In the genomic region with DNA sequence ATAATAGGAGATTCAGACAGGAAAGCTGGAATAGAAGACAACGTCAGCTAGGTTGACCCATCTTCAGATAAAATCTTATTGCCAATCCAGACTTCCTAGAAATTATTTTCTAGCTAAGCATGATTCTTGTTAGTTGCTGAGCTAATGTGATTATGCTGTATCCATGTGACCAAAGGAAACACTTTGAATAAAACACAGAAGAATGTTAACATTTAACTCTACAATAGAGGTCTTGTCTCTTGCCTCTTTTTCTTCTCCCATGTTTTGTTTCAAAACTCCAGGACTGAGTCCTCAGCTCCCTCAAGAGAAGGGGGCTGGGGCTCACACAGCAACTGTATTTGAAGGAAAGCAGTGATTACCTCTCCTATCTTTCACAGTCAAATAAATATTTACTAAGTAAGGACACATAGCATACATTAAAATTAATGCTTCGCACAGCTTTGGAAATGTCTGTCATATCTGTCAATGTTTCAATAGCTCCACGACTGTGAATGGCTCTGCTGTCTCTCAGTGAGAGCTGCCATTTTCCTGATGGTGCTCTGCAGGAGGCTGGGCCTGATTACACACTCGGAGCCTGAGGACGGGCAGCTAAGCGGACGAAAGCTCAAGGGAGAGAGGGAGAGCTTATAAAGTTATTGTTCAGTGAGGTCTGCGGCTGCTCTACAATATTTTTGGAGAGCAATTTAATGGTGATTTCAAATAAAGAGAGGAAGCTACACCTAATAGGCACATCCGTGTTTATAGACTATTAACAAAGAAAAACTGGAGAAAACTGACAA, we compare ENCODE assay signal across 22 cellular contexts.
A peak's percentile ranks its signal among the peaks of the same experiment; 100 is the strongest.
DNase-seq lines count a peak whose midpoint lies in the region; ATAC-seq and TF ChIP-seq lines count a peak whose summit lies in the region.
"Had no signal": no experiment of that assay in that cellular context is flagged by ENCODE, and none has a peak within 500 bp of the region (broad histone marks: within the 10 kb centered on the region; RNA-seq: fewer than 3 reads in every experiment).

No MANE protein-coding gene starts in this region.

- H3K4me1 ChIP-seq in esophagus muscularis mucosa (peaks cover 10 to 30% (median 20%) of the 10 kb centered on the region in 4 donors), neuron (ENCODE audit: insufficient read depth, low read length) (peaks cover 13% of the 10 kb centered on the region), smooth muscle cell (ENCODE audit: low read depth) (peaks cover 14% of the 10 kb centered on the region)
- H3K4me1 ChIP-seq: BLaER1 treated with 17β-estradiol and CSF1 and Interleukin-3, amounts not matched to agents 10 nM and 100 nM had no signal

- TF ChIP-seq POLR2A in esophagus muscularis mucosa (IDR thresholded peaks at IDR 0.05; ENCODE audit: low read depth), result no peak

- intact Hi-C loops in esophagus muscularis mucosa (cut with DNase I), result no loop called here

- no peaks in the 10 kb centered on the region for H3K27me3 ChIP-seq in esophagus muscularis mucosa
- H3K27me3 ChIP-seq in neuron (ENCODE audit: insufficient read depth, low read length), result no peaks in the 10 kb centered on the region
- no peaks in the 10 kb centered on the region for H3K27me3 ChIP-seq in smooth muscle cell (ENCODE audit: low read depth)
- H3K27me3 ChIP-seq: BLaER1 treated with 17β-estradiol and CSF1 and Interleukin-3, amounts not matched to agents 10 nM and 100 nM had no signal

- H3K9ac ChIP-seq in smooth muscle cell (ENCODE audit: low read depth), result no peak overlapping the region
- H3K9ac ChIP-seq: BLaER1 treated with 17β-estradiol and CSF1 and Interleukin-3, amounts not matched to agents 10 nM and 100 nM had no signal

- no peaks in the 10 kb centered on the region for H3K79me2 ChIP-seq in smooth muscle cell (ENCODE audit: low read depth)

- no peak overlapping the region for H3K4me3 ChIP-seq in esophagus muscularis mucosa
- H3K4me3 ChIP-seq in neuron (ENCODE audit: low read length), result no peak overlapping the region
- H3K4me3 ChIP-seq in smooth muscle cell, result no peak overlapping the region
- H3K4me3 ChIP-seq: A549; BLaER1 treated with 17β-estradiol and CSF1 and Interleukin-3, amounts not matched to agents 10 nM and 100 nM had no signal

- ATAC-seq in GM19455 (IDR thresholded peaks at IDR 0.05; ENCODE audit: unreplicated experiment), result no peak
- ATAC-seq: A549; naive thymus-derived CD8-positive, alpha-beta T cell; T-helper 17 cell had no signal

- TF ChIP-seq CTCF in esophagus muscularis mucosa (IDR thresholded peaks at IDR 0.05), result no peak
- TF ChIP-seq CTCF in smooth muscle cell (IDR thresholded peaks at IDR 0.05; ENCODE audit: borderline replicate concordance, insufficient read depth, poor library complexity, severe bottlenecking), result no peak

- WGBS in esophagus muscularis mucosa, result 80% methylated on average over 9 of the region's 9 CpGs
- 82% methylated on average over 9 of the region's 9 CpGs for WGBS in smooth muscle cell (ENCODE audit: low lambda C conversion rate)

- H3F3A ChIP-seq in smooth muscle cell (ENCODE audit: low read depth), result no peaks in the 10 kb centered on the region

- H3K9me3 ChIP-seq in esophagus muscularis mucosa (no peaks in the 10 kb centered on the region), neuron (ENCODE audit: low read length) (no peaks in the 10 kb centered on the region), smooth muscle cell (replicated peaks; ENCODE audit: low read depth) (no peaks in the 10 kb centered on the region)
- H3K9me3 ChIP-seq: BLaER1 treated with 17β-estradiol and CSF1 and Interleukin-3, amounts not matched to agents 10 nM and 100 nM had no signal

- no peaks in the 10 kb centered on the region for H4K20me1 ChIP-seq in smooth muscle cell (ENCODE audit: low read depth)
- H4K20me1 ChIP-seq: BLaER1 treated with 17β-estradiol and CSF1 and Interleukin-3, amounts not matched to agents 10 nM and 100 nM had no signal

- no peak for TF ChIP-seq EP300 in esophagus muscularis mucosa (IDR thresholded peaks at IDR 0.05)

- H3K36me3 ChIP-seq in esophagus muscularis mucosa, result no peaks in the 10 kb centered on the region
- H3K36me3 ChIP-seq in neuron (ENCODE audit: insufficient read depth, low read length), result no peaks in the 10 kb centered on the region
- H3K36me3 ChIP-seq in smooth muscle cell (ENCODE audit: low read depth), result no peaks in the 10 kb centered on the region
- H3K36me3 ChIP-seq: BLaER1 treated with 17β-estradiol and CSF1 and Interleukin-3, amounts not matched to agents 10 nM and 100 nM had no signal

- DNase-seq in NCI-H748 (lab: John Stamatoyannopoulos, UW; ENCODE audit: unreplicated experiment), result peak; percentile 22
- DNase-seq in NCI-H748 treated with DMSO at 0.1 percent for 48 hours (lab: John Stamatoyannopoulos, UW), result no peak
- DNase-seq in esophagus muscularis mucosa (ENCODE audit: extremely low spot score), result no peak
- DNase-seq in smooth muscle cell (lab: John Stamatoyannopoulos, UW; ENCODE audit: unreplicated experiment), result no peak
- no peak for DNase-seq in HPDE6-E6E7 (ENCODE audit: extremely low spot score)
- DNase-seq in activated CD4-positive, alpha-beta T cell treated with anti-CD3 and anti-CD28 coated beads, Interleukin-2, amount 50 U/mL, for 48 hours, result no peak
- DNase-seq: activated CD4-positive, alpha-beta T cell treated with anti-CD3 and anti-CD28 coated beads, Interleukin-2, amount 10 ng/mL, durations not matched to agents 24 days and 14 days; activated CD8-positive, alpha-beta memory T cell treated with anti-CD3 and anti-CD28 coated beads, Interleukin-2, amount 50 U/mL, for 48 hours; activated effector memory CD4-positive, alpha-beta T cell treated with Interleukin-2 at 50 U/mL for 16 hours; erythroblast; HCEC 1CT; Karpas-422; naive thymus-derived CD8-positive, alpha-beta T cell; NCI-H2107; NCI-H774; PC-3; SIG-M5; T-helper 17 cell had no signal

- peak overlapping the region; percentile 18 to 45 (median 32) for H3K27ac ChIP-seq in esophagus muscularis mucosa (replicated peaks in 1 of 4)
- H3K27ac ChIP-seq in smooth muscle cell (ENCODE audit: low read depth), result peak overlapping the region; percentile 42
- H3K27ac ChIP-seq: A549; BLaER1 treated with 17β-estradiol and CSF1 and Interleukin-3, amounts not matched to agents 10 nM and 100 nM had no signal

- peak overlapping the region; percentile 27 for H3K4me2 ChIP-seq in smooth muscle cell
- H3K4me2 ChIP-seq: BLaER1 treated with 17β-estradiol and CSF1 and Interleukin-3, amounts not matched to agents 10 nM and 100 nM had no signal

- peak overlapping the region; percentile 82 for H2AFZ ChIP-seq in neuron (ENCODE audit: low read depth, low read length)
- peak overlapping the region; percentile 67 for H2AFZ ChIP-seq in smooth muscle cell (ENCODE audit: low read depth)
